In the genomic region with DNA sequence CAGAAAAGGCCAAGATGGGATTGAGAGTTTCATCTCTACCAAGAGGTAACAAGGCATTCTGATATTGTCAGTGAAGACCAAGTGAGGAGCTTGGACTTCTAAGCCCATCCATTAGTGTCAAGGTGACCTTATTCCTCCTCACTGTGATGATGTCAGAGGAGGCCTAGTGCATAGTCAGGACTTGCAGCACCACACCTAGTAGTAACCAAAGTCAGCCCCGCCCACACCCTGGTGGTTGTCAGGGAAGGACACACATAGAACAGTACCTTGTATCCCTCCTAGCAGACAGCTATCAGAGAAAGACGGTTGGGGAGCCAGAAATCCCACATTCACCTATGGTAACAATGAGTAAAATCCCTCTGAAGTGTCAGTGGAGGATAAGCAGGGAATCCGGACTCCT, we compare ENCODE assay signal across 26 cellular contexts.
DNase-seq lines count a peak whose midpoint lies in the region; ATAC-seq, FAIRE-seq and TF ChIP-seq lines count a peak whose summit lies in the region.
"Had no signal": no experiment of that assay in that cellular context is flagged by ENCODE, and none has a peak within 500 bp of the region (broad histone marks: within the 10 kb centered on the region; RNA-seq: fewer than 3 reads in every experiment).

No MANE protein-coding gene starts in this region.

- H3K79me2 ChIP-seq in osteoblast (ENCODE audit: insufficient read depth, low read length) = peaks cover 28% of the 10 kb centered on the region

- H3K9me3 Mint-ChIP-seq in activated naive CD4-positive, alpha-beta T cell treated with anti-CD3 and anti-CD28 coated beads, Interleukin-2, amount 10 ng/mL, durations not matched to agents 7 days and 5 days = peaks cover under 1% of the 10 kb centered on the region
- no peaks in the 10 kb centered on the region for H3K9me3 Mint-ChIP-seq in endothelial cell (ENCODE audit: unreplicated experiment)
- H3K9me3 Mint-ChIP-seq: central memory CD8-positive, alpha-beta T cell had no signal

- H3K27me3 Mint-ChIP-seq in activated naive CD4-positive, alpha-beta T cell treated with anti-CD3 and anti-CD28 coated beads, Interleukin-2, amount 10 ng/mL, durations not matched to agents 7 days and 5 days = no peaks in the 10 kb centered on the region
- H3K27me3 Mint-ChIP-seq in endothelial cell (ENCODE audit: unreplicated experiment) = peaks cover 3% of the 10 kb centered on the region
- H3K27me3 Mint-ChIP-seq: central memory CD8-positive, alpha-beta T cell had no signal

- peak; percentile 22 for DNase-seq in activated naive CD4-positive, alpha-beta T cell treated with anti-CD3 and anti-CD28 coated beads, Interleukin-2, amount 10 ng/mL, durations not matched to agents 7 days and 5 days
- DNase-seq in activated naive CD4-positive, alpha-beta T cell treated with Interleukin-2 at 50 U/mL for 16 hours = no peak
- no peak for DNase-seq in HTR-8/SVneo (ENCODE audit: insufficient read length, low spot score)
- no peak for DNase-seq in endothelial cell (ENCODE audit: low spot score)
- DNase-seq in osteoblast (ENCODE audit: insufficient read length, low spot score, missing footprints) = peak; percentile 14
- DNase-seq in NCI-H524 treated with DMSO at 0.1 percent for 48 hours (lab: John Stamatoyannopoulos, UW) = no peak
- DNase-seq: activated CD8-positive, alpha-beta memory T cell treated with anti-CD3 and anti-CD28 coated beads for 24 hours; adrenal gland; DMS 273 treated with DMSO at 0.1 percent for 48 hours; GDM1; GM23248; midbrain; NCI-H1930; NCI-H345; posterior cingulate gyrus; stimulated activated naive CD4-positive, alpha-beta T cell treated with Interleukin-2 at 50 U/mL for 16 hours had no signal

- no peak overlapping the region for H3K27ac Mint-ChIP-seq in activated naive CD4-positive, alpha-beta T cell treated with anti-CD3 and anti-CD28 coated beads, Interleukin-2, amount 10 ng/mL, durations not matched to agents 7 days and 5 days
- H3K27ac Mint-ChIP-seq in endothelial cell (ENCODE audit: unreplicated experiment) = no peak overlapping the region
- H3K27ac Mint-ChIP-seq: activated T-helper 2 cell treated with anti-CD3 and anti-CD28 coated beads, Interferon-gamma antibody, Interleukin-2, Interleukin-4, amounts not matched to agents 10 μg/mL and 5 μg/mL and 100 μg/mL, durations not matched to agents 14 hours and 24 hours and 36 hours; nephron had no signal

- no peak for TF ChIP-seq CTCF in endothelial cell (IDR thresholded peaks at IDR 0.05; ENCODE audit: unreplicated experiment)
- no peak for TF ChIP-seq CTCF in osteoblast (IDR thresholded peaks at IDR 0.05; ENCODE audit: extremely low read depth, low read depth, low read length)

- FAIRE-seq in HTR-8/SVneo (lab: Jason Lieb, UNC) = peak; percentile 13

- H3K9me3 ChIP-seq in osteoblast (ENCODE audit: low read depth, low read length) = no peaks in the 10 kb centered on the region

- H4K20me1 ChIP-seq in osteoblast (ENCODE audit: insufficient read depth, low read length) = no peaks in the 10 kb centered on the region

- H3K27ac ChIP-seq in osteoblast (ENCODE audit: low read depth, low read length) = no peak overlapping the region
- H3K27ac ChIP-seq: adrenal gland, C4-2B, esophagus muscularis mucosa, GM23248, SK-N-MC, tibial nerve had no signal

- no peaks in the 10 kb centered on the region for H3K27me3 ChIP-seq in osteoblast (ENCODE audit: insufficient read depth, low read length)
- H3K27me3 ChIP-seq: adrenal gland, esophagus muscularis mucosa, tibial nerve had no signal

- peaks cover 3% of the 10 kb centered on the region for H3K4me1 Mint-ChIP-seq in activated naive CD4-positive, alpha-beta T cell treated with anti-CD3 and anti-CD28 coated beads, Interleukin-2, amount 10 ng/mL, durations not matched to agents 7 days and 5 days
- peaks cover 8% of the 10 kb centered on the region for H3K4me1 Mint-ChIP-seq in endothelial cell (ENCODE audit: unreplicated experiment)
- H3K4me1 Mint-ChIP-seq: nephron had no signal

- no peak overlapping the region for H3K4me3 ChIP-seq in osteoblast (ENCODE audit: insufficient read depth, low read length)
- H3K4me3 ChIP-seq: adrenal gland, esophagus muscularis mucosa, GM23248, SK-N-MC, tibial nerve had no signal

- ATAC-seq in HG03175 (IDR thresholded peaks at IDR 0.05; ENCODE audit: unreplicated experiment) = no peak
- no peak for ATAC-seq in GM18498 (IDR thresholded peaks at IDR 0.05; ENCODE audit: unreplicated experiment)
- ATAC-seq: left lobe of liver had no signal

- H2AFZ ChIP-seq in osteoblast (ENCODE audit: low read length) = no peak overlapping the region
- H2AFZ ChIP-seq: GM23248 had no signal

- CTCF ChIA-PET in activated naive CD4-positive, alpha-beta T cell treated with anti-CD3 and anti-CD28 coated beads, Interleukin-2, amount 10 ng/mL, durations not matched to agents 7 days and 5 days (lab: Charles Lee) = no interaction called here

- H3K36me3 Mint-ChIP-seq in activated naive CD4-positive, alpha-beta T cell treated with anti-CD3 and anti-CD28 coated beads, Interleukin-2, amount 10 ng/mL, durations not matched to agents 7 days and 5 days = peaks cover 21% of the 10 kb centered on the region
- H3K36me3 Mint-ChIP-seq in endothelial cell (ENCODE audit: low read depth, unreplicated experiment) = no peaks in the 10 kb centered on the region

- H3K4me3 Mint-ChIP-seq in activated naive CD4-positive, alpha-beta T cell treated with anti-CD3 and anti-CD28 coated beads, Interleukin-2, amount 10 ng/mL, durations not matched to agents 7 days and 5 days = no peak overlapping the region
- H3K4me3 Mint-ChIP-seq in endothelial cell (ENCODE audit: unreplicated experiment) = peak overlapping the region; percentile 65
- H3K4me3 Mint-ChIP-seq: central memory CD8-positive, alpha-beta T cell; nephron had no signal

- no peaks in the 10 kb centered on the region for H3K4me1 ChIP-seq in osteoblast (ENCODE audit: insufficient read depth, low read length)
- H3K4me1 ChIP-seq: adrenal gland, esophagus muscularis mucosa, tibial nerve had no signal

- H3K36me3 ChIP-seq in osteoblast (ENCODE audit: insufficient read depth, low read length) = no peaks in the 10 kb centered on the region
- H3K36me3 ChIP-seq: adrenal gland had no signal

- no peak overlapping the region for H3K4me2 ChIP-seq in osteoblast (ENCODE audit: insufficient read depth, low read length)

Comparison
In these comparisons a context has a peak if more than half of its experiments do, and no peak if none do; other contexts are left out.
1. DNase-seq: peak in activated naive CD4-positive, alpha-beta T cell treated with anti-CD3 and anti-CD28 coated beads, Interleukin-2, amount 10 ng/mL, durations not matched to agents 7 days and 5 days (single experiment) and osteoblast (single experiment); none in activated naive CD4-positive, alpha-beta T cell treated with Interleukin-2 at 50 U/mL for 16 hours (single experiment), HTR-8/SVneo (single experiment), endothelial cell (single experiment) and NCI-H524 treated with DMSO at 0.1 percent for 48 hours (single experiment).